In genomic region chr17:62300697-62301096, GRCh38 we compare ENCODE assay signal across 31 cellular contexts.
"Had no signal": no experiment of that assay in that cellular context is flagged by ENCODE, and none has a peak within 500 bp of the region (broad histone marks: within the 10 kb centered on the region; RNA-seq: fewer than 3 reads in every experiment).

No MANE protein-coding gene starts in this region.

- H3K27me3 Mint-ChIP-seq: progenitor cell of endocrine pancreas had no signal

- H3K27ac ChIP-seq: neural progenitor cell, ovary, parathyroid adenoma, psoas muscle, skin epidermis, spleen, suprapubic skin, testis, tibial artery, transverse colon, upper lobe of right lung, vagina had no signal

- H3K27me3 ChIP-seq: neural progenitor cell, ovary, spleen, suprapubic skin, testis, tibial artery, transverse colon, upper lobe of right lung, vagina had no signal

- ATAC-seq: natural killer cell; psoas muscle; right cardiac atrium; sciatic nerve; stimulated activated memory B cell treated with anti-CD40 and anti-IgM and Interleukin-4, amounts not matched to agents 10 μg/mL and 1 μg/mL and 100 μg/mL, for 72 hours; stimulated activated naive CD8-positive, alpha-beta T cell treated with anti-CD3 and anti-CD28 coated beads, Interleukin-15, amount 100 ng/mL, for 72 hours; stimulated activated naive CD8-positive, alpha-beta T cell treated with anti-CD3 and anti-CD28 coated beads, Interleukin-15, Interleukin-2, amounts not matched to agents 100 U/mL and 50 U/mL, for 24 hours; upper lobe of right lung had no signal

- H3K4me1 ChIP-seq: neural progenitor cell, parathyroid adenoma, psoas muscle, spleen, suprapubic skin, testis, tibial artery, transverse colon, upper lobe of right lung, vagina had no signal

- H3K36me3 Mint-ChIP-seq: natural killer cell; neural progenitor cell; stimulated activated memory B cell treated with anti-CD40 and anti-IgM and Interleukin-4, amounts not matched to agents 10 μg/mL and 1 μg/mL and 100 μg/mL, for 72 hours; type B pancreatic cell had no signal

- H3K79me2 ChIP-seq: parathyroid adenoma had no signal

- H3K36me3 ChIP-seq: neural progenitor cell, ovary, spleen, suprapubic skin, tibial artery, transverse colon, upper lobe of right lung, vagina had no signal

- DNase-seq: natural killer cell; occipital lobe; ovary; posterior cingulate gyrus; psoas muscle; right cardiac atrium; spleen; stimulated activated CD4-positive, alpha-beta T cell treated with anti-CD3 and anti-CD28 coated beads, Interleukin-12 subunit alpha, Interleukin-12 subunit beta, amount 100 ng/mL, for 4 hours; stimulated activated CD4-positive, alpha-beta T cell treated with anti-CD3 and anti-CD28 coated beads, Interleukin-1b, Interleukin-23, amount 100 ng/mL, for 48 hours; stimulated activated CD4-positive, alpha-beta T cell treated with anti-CD3 and anti-CD28 coated beads, Interleukin-4, amount 100 ng/mL, for 1 hour; stimulated activated CD4-positive, alpha-beta T cell treated with anti-CD3 and anti-CD28 coated beads, Interleukin-4, amount 100 ng/mL, for 4 hours; stimulated activated CD8-positive, alpha-beta memory T cell treated with anti-CD3 and anti-CD28 coated beads, Interleukin-4, amount 100 ng/mL, for 48 hours; stimulated activated naive CD4-positive, alpha-beta T cell; stimulated activated naive CD8-positive, alpha-beta T cell treated with anti-CD3 and anti-CD28 coated beads, Interleukin-15, amount 100 ng/mL, for 72 hours; stimulated activated naive CD8-positive, alpha-beta T cell treated with anti-CD3 and anti-CD28 coated beads, Interleukin-15, Interleukin-2, amounts not matched to agents 100 U/mL and 50 U/mL, for 24 hours; substantia nigra; testis; tibial artery; transverse colon; upper lobe of right lung had no signal

- H3K9ac ChIP-seq: neural progenitor cell, parathyroid adenoma had no signal

- H3K4me1 Mint-ChIP-seq: natural killer cell; nephron; neural progenitor cell; stimulated activated memory B cell treated with anti-CD40 and anti-IgM and Interleukin-4, amounts not matched to agents 10 μg/mL and 1 μg/mL and 100 μg/mL, for 72 hours; stimulated activated naive CD8-positive, alpha-beta T cell treated with anti-CD3 and anti-CD28 coated beads, Interleukin-15, amount 100 ng/mL, for 72 hours had no signal

- H3K4me3 ChIP-seq: neural progenitor cell, ovary, psoas muscle, skin epidermis, smooth muscle cell, spleen, suprapubic skin, testis, tibial artery, transverse colon, upper lobe of right lung, vagina had no signal

- H3K9me3 ChIP-seq: ovary, psoas muscle, suprapubic skin, testis, tibial artery, transverse colon, upper lobe of right lung, vagina had no signal

- H3K4me3 Mint-ChIP-seq: natural killer cell; nephron; neural progenitor cell; stimulated activated memory B cell treated with anti-CD40 and anti-IgM and Interleukin-4, amounts not matched to agents 10 μg/mL and 1 μg/mL and 100 μg/mL, for 72 hours; stimulated activated naive CD8-positive, alpha-beta T cell treated with anti-CD3 and anti-CD28 coated beads, Interleukin-15, amount 100 ng/mL, for 72 hours; type B pancreatic cell had no signal

- H3K27ac Mint-ChIP-seq: natural killer cell; nephron; neural progenitor cell; progenitor cell of endocrine pancreas; stimulated activated memory B cell treated with anti-CD40 and anti-IgM and Interleukin-4, amounts not matched to agents 10 μg/mL and 1 μg/mL and 100 μg/mL, for 72 hours; stimulated activated naive CD8-positive, alpha-beta T cell treated with anti-CD3 and anti-CD28 coated beads, Interleukin-15, amount 100 ng/mL, for 72 hours; type B pancreatic cell had no signal

- H3K4me2 ChIP-seq: neural progenitor cell, smooth muscle cell had no signal

- H2AFZ ChIP-seq: neural progenitor cell, parathyroid adenoma had no signal
